Comparison of ENCODE assay signal across 24 cellular contexts in genomic region chr9:28956111-28956880, GRCh38.
DNase-seq lines count a peak whose midpoint lies in the region; FAIRE-seq and TF ChIP-seq lines count a peak whose summit lies in the region.
"Had no signal": no experiment of that assay in that cellular context is flagged by ENCODE, and none has a peak within 500 bp of the region (broad histone marks: within the 10 kb centered on the region; RNA-seq: fewer than 3 reads in every experiment).

No MANE protein-coding gene starts in this region.

- TF ChIP-seq CTCF in kidney (IDR thresholded peaks at IDR 0.05; ENCODE audit: borderline replicate concordance, extremely low read depth, insufficient read depth): no peak

- H3K4me3 ChIP-seq in kidney (ENCODE audit: low read length in 2 of 2): no peak overlapping the region
- H3K4me3 ChIP-seq: gastroesophageal sphincter, left ventricle myocardium inferior, neural progenitor cell, PC-9, prostate gland, smooth muscle cell, upper lobe of left lung had no signal

- H3K9me3 ChIP-seq in kidney (ENCODE audit: control insufficient read depth in 1 of 2, low read length in 2 of 2): no peaks in the 10 kb centered on the region
- H3K9me3 ChIP-seq: prostate gland, upper lobe of left lung had no signal

- intact Hi-C loops in kidney (cut with DNase I): no loop called here

- H3K27ac ChIP-seq in kidney (ENCODE audit: low read depth in 2 of 2, low read length in 2 of 2): no peak overlapping the region
- H3K27ac ChIP-seq: gastroesophageal sphincter, left ventricle myocardium inferior, neural progenitor cell, PC-9, prostate gland, upper lobe of left lung, WERI-Rb-1 had no signal

- peak; percentile 92 for FAIRE-seq in islet of Langerhans (lab: Jason Lieb, UNC)
- FAIRE-seq in kidney (lab: Jason Lieb, UNC): no peak

- H3K36me3 ChIP-seq in kidney (ENCODE audit: control insufficient read depth in 1 of 2, insufficient read depth in 2 of 2, low read length in 2 of 2): no peaks in the 10 kb centered on the region
- H3K36me3 ChIP-seq: gastroesophageal sphincter, left ventricle myocardium inferior, neural progenitor cell, prostate gland, upper lobe of left lung, WERI-Rb-1 had no signal

- DNase-seq in D341Med (ENCODE audit: low spot score): peak; percentile 48
- peak; percentile 75 for DNase-seq in NCI-H1105 (lab: John Stamatoyannopoulos, UW)
- peak; percentile 17 to 65 for DNase-seq in NCI-H524 (lab: John Stamatoyannopoulos, UW)
- no peak for DNase-seq in kidney
- no peak for DNase-seq in activated CD8-positive, alpha-beta memory T cell treated with anti-CD3 and anti-CD28 coated beads, Interleukin-2, amount 50 U/mL, for 4 hours
- DNase-seq in NCI-H2029 (lab: John Stamatoyannopoulos, UW): no peak
- DNase-seq in SHP77 treated with DMSO at 0.1 percent for 48 hours (lab: John Stamatoyannopoulos, UW): no peak
- DNase-seq: activated CD4-positive, alpha-beta T cell treated with anti-CD3 and anti-CD28 coated beads, Interleukin-2, amount 50 U/mL, for 48 hours; activated naive CD4-positive, alpha-beta T cell treated with anti-CD3 and anti-CD28 coated beads, Interleukin-2, amount 10 ng/mL, durations not matched to agents 7 days and 5 days; activated T-cell treated with anti-CD3 and anti-CD28 coated beads, Interleukin-2, amount 50 U/mL, for 1 hour; aorta; left ventricle myocardium inferior; midbrain; NCI-H510A treated with DMSO at 0.1 percent for 48 hours; PC-9; stimulated activated CD4-positive, alpha-beta T cell treated with anti-CD3 and anti-CD28 coated beads, Interleukin-4, amount 100 ng/mL, for 24 hours; T-helper 17 cell; upper lobe of left lung; WERI-Rb-1 had no signal

- no peak overlapping the region for H3K9ac ChIP-seq in kidney (ENCODE audit: low read length in 2 of 2)
- H3K9ac ChIP-seq: neural progenitor cell had no signal

- no peaks in the 10 kb centered on the region for H3K4me1 ChIP-seq in kidney (ENCODE audit: control insufficient read depth in 1 of 2, insufficient read depth in 1 of 2, low read depth in 1 of 2, low read length in 2 of 2)
- H3K4me1 ChIP-seq: left ventricle myocardium inferior, neural progenitor cell, prostate gland, upper lobe of left lung had no signal

Comparison
In these comparisons a context has a peak if more than half of its experiments do, and no peak if none do; other contexts are left out.
1. DNase-seq: peak in D341Med (single experiment), NCI-H1105 (single experiment) and NCI-H524 (2 of 2); none in kidney (single experiment), activated CD8-positive, alpha-beta memory T cell treated with anti-CD3 and anti-CD28 coated beads, Interleukin-2, amount 50 U/mL, for 4 hours (single experiment), NCI-H2029 (single experiment) and SHP77 treated with DMSO at 0.1 percent for 48 hours (single experiment).